In genomic region chr12:32454075-32454474, GRCh38 we compare ENCODE assay signal across 8 cellular contexts. TPM values are rescaled to one million over a fixed set of nuclear protein-coding genes. Genes with fewer than 3 reads are reported as not detected.
DNase-seq lines count a peak whose midpoint lies in the region; TF ChIP-seq lines count a peak whose summit lies in the region.
"Had no signal": no experiment of that assay in that cellular context is flagged by ENCODE, and none has a peak within 500 bp of the region (broad histone marks: within the 10 kb centered on the region; RNA-seq: fewer than 3 reads in every experiment).

No MANE protein-coding gene starts in this region.

- H3K4me3 ChIP-seq in brain microvascular endothelial cell (ENCODE audit: low read depth, low read length) (no peak overlapping the region), iPS DF 6.9 (ENCODE audit: low read length) (no peak overlapping the region), transverse colon (no peak overlapping the region)

- intact Hi-C loops in transverse colon (cut with DNase I; ENCODE audit: low total_unique reads): loop anchor here (10.0 kb wide), 1 partner anchor 221 kb away; the partner anchor contains the start of gene DNM1L

- no peaks in the 10 kb centered on the region for H3K36me3 ChIP-seq in brain microvascular endothelial cell (replicated peaks)
- H3K36me3 ChIP-seq in iPS DF 6.9 (ENCODE audit: control insufficient read depth, insufficient read depth, low read length): no peaks in the 10 kb centered on the region
- H3K36me3 ChIP-seq in transverse colon: no peaks in the 10 kb centered on the region

- H3K4me1 ChIP-seq in iPS DF 6.9 (ENCODE audit: control insufficient read depth, insufficient read depth, low read length) (no peaks in the 10 kb centered on the region), transverse colon (peaks cover 20 to 63% (median 34%) of the 10 kb centered on the region in 4 donors)

- no peak for TF ChIP-seq POLR2A in transverse colon (IDR thresholded peaks at IDR 0.05)

- H3K27ac ChIP-seq in brain microvascular endothelial cell (peak overlapping the region; percentile 63), iPS DF 6.9 (ENCODE audit: low read length) (no peak overlapping the region), transverse colon (peak overlapping the region; percentile 59 to 70 (median 64))

- peak; percentile 60 for DNase-seq in HT1080 (ENCODE audit: low read depth)
- peak; percentile 34 for DNase-seq in brain microvascular endothelial cell
- DNase-seq in iPS DF 6.9 (ENCODE audit: low read depth, low spot score): peak; percentile 50
- DNase-seq in transverse colon: no peak
- no peak for DNase-seq in HuH-7.5 (ENCODE audit: low spot score)
- DNase-seq in NCI-H187 (lab: John Stamatoyannopoulos, UW): no peak
- DNase-seq in SIG-M5 treated with dmso at 0.1 percent for 504 hours (lab: John Stamatoyannopoulos, UW; ENCODE audit: unreplicated experiment): no peak
- DNase-seq: NCI-H1436 treated with DMSO at 0.1 percent for 48 hours had no signal

- no CpG with 5 or more reads among the region's 3 CpGs for whole genome bisulfite sequencing in iPS DF 6.9 (ENCODE audit: insufficient coverage, insufficient read length)
- 34 to 40% methylated on average over 3 of the region's 3 CpGs for WGBS in transverse colon (ENCODE audit: low coverage in 1 of 2), 2 donors

- TF ChIP-seq CTCF in brain microvascular endothelial cell (IDR thresholded peaks at IDR 0.05; ENCODE audit: low read depth, low read length, missing control alignments) (no peak), transverse colon (IDR thresholded peaks at IDR 0.05) (no peak)

- H3K27me3 ChIP-seq in brain microvascular endothelial cell (replicated peaks) (no peaks in the 10 kb centered on the region), iPS DF 6.9 (ENCODE audit: control insufficient read depth, insufficient read depth, low read length) (no peaks in the 10 kb centered on the region), transverse colon (no peaks in the 10 kb centered on the region)

- in situ Hi-C loops in brain microvascular endothelial cell (cut with HindIII; ENCODE audit: low pct_ligation_motif_present, low sequenced_read_pairs) (loop anchor here (5.0 kb wide), 1 partner anchor 218 kb away; no protein-coding TSS in a partner anchor), transverse colon (cut with MboI; ENCODE audit: low pct_ligation_motif_present in 1 of 4, low pct_unique_long_range_greater_than_20kb in 1 of 4, low sequenced_read_pairs in 3 of 4) (loop anchor here in 3 of 4 donors (10.0 to 25.0 kb wide), 4 partner anchors 108 to 221 kb away; partner anchors contain the start of gene DNM1L (in 1 of the 3))

- no peaks in the 10 kb centered on the region for H3K9me3 ChIP-seq in iPS DF 6.9 (ENCODE audit: control insufficient read depth, insufficient read depth, low read length)
- H3K9me3 ChIP-seq in transverse colon: no peaks in the 10 kb centered on the region

- TF ChIP-seq EP300 in transverse colon (IDR thresholded peaks at IDR 0.05; ENCODE audit: low read depth): no peak

RNA-seq across cellular contexts. Expression of gene FGD4, which starts 54.7 kb away (rescaled TPM):
- total RNA-seq in HT1080 (2014; rRNA removed; shearing (Covaris generic)): 1.8 and 2.8 TPM in 2 replicates
- polyA plus RNA-seq in HT1080 (2015; cell fraction: cytosol; rRNA removed): 0.67 and 1.2 TPM in 2 replicates
- 1.8 and 3.1 TPM in 2 replicates for polyA plus RNA-seq in HT1080 (2015; cell fraction: nucleus; rRNA removed)
- 100 to 1,000 TPM in 1 of 4 donors, 10 to 100 TPM in 3; 80.2 to 132 (median 98.2) TPM for total RNA-seq in transverse colon

Comparison
In these comparisons a context has a peak if more than half of its experiments do, and no peak if none do; other contexts are left out.
1. DNase-seq: peak in HT1080 (single experiment), brain microvascular endothelial cell (single experiment) and iPS DF 6.9 (single experiment); none in transverse colon (single experiment), HuH-7.5 (single experiment), NCI-H187 (0 of 2) and SIG-M5 treated with dmso at 0.1 percent for 504 hours (single experiment).
2. RNA of gene FGD4, which starts 54.7 kb away (total RNA-seq): 80.2 to 132 TPM in transverse colon; 1.8 to 2.8 TPM in HT1080; every median in the first group is over 10 times any median in the second.